Comparison of ENCODE assay signal across 16 cellular contexts in the genomic region with DNA sequence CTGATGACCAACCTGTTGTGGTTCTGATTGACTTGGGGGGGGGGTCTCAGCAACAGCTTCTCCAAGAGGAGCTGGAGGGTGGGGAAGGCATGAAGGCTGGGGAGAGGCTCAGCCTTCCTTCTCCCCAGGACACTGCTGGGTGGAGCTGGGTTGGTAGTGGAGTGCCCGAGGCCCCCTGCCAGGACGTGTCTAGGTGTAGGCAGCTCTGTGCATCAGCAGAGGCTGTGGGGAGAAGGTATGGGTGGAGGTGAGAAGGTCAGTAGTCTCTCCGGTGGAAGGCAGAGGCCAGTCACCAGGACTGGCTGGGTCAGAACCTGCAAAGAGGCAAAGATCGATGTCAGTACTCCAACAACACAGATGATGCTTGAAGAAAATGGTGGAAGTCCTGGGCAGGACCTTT. TPM values are rescaled to one million over a fixed set of nuclear protein-coding genes. Genes with fewer than 3 reads are reported as not detected.
DNase-seq lines count a peak whose midpoint lies in the region; ATAC-seq and TF ChIP-seq lines count a peak whose summit lies in the region.
"Had no signal": no experiment of that assay in that cellular context is flagged by ENCODE, and none has a peak within 500 bp of the region (broad histone marks: within the 10 kb centered on the region; RNA-seq: fewer than 3 reads in every experiment).

No MANE protein-coding gene starts in this region.

- H3K9me3 Mint-ChIP-seq in stimulated activated memory B cell treated with anti-CD40 and anti-IgM and Interleukin-4, amounts not matched to agents 10 μg/mL and 1 μg/mL and 100 μg/mL, for 72 hours = no peaks in the 10 kb centered on the region
- H3K9me3 Mint-ChIP-seq: CD4-positive, alpha-beta T cell had no signal

- H3K9ac ChIP-seq in neuronal stem cell (ENCODE audit: low read depth, low read length, poor library complexity) = no peak overlapping the region

- H3K36me3 ChIP-seq in HEK293 (ENCODE audit: control insufficient read depth in 2 of 2, insufficient read depth in 1 of 2, low read length in 2 of 2) = peaks cover 0 to 37% of the 10 kb centered on the region in 2 experiments; a peak in 1 of 3 replicates
- no peaks in the 10 kb centered on the region for H3K36me3 ChIP-seq in neuronal stem cell (replicated peaks in 1 of 2; ENCODE audit: control insufficient read depth in 2 of 2, insufficient read depth in 2 of 2, low read length in 2 of 2)

- peaks cover 50% of the 10 kb centered on the region for H3K4me1 Mint-ChIP-seq in stimulated activated memory B cell treated with anti-CD40 and anti-IgM and Interleukin-4, amounts not matched to agents 10 μg/mL and 1 μg/mL and 100 μg/mL, for 72 hours

- H3K27ac ChIP-seq in HEK293 (ENCODE audit: extremely low read depth, low read depth, low read length) (no peak overlapping the region), neuronal stem cell (replicated peaks; ENCODE audit: low read length) (no peak overlapping the region)

- H3K27me3 ChIP-seq in neuronal stem cell (ENCODE audit: control insufficient read depth in 3 of 3, insufficient read depth in 3 of 3, low read depth in 1 of 3, low read length in 3 of 3) = peaks cover 14 to 50% (median 33%) of the 10 kb centered on the region in 3 experiments

- H4K91ac ChIP-seq in neuronal stem cell (ENCODE audit: low read depth, low read length, poor library complexity) = no peak overlapping the region

- H2BK120ac ChIP-seq in neuronal stem cell (ENCODE audit: low read depth, low read length) = no peak overlapping the region

- H3K4ac ChIP-seq in neuronal stem cell (ENCODE audit: low read length) = no peak overlapping the region

- no peak for TF ChIP-seq CTCF in GM10266 (IDR thresholded peaks at IDR 0.05; ENCODE audit: control insufficient read depth, insufficient read depth, low read depth, missing control alignments)
- no peak for TF ChIP-seq CTCF in HEK293 (tag by site-specific recombination; IDR thresholded peaks at IDR 0.05)

- POLR2A ChIA-PET in HEK293 (lab: Yijun Ruan, JAX) = no interaction called here

- DNase-seq in GM10266 (ENCODE audit: extremely low spot score) = peak; percentile 15
- DNase-seq in neuronal stem cell (ENCODE audit: low spot score) = no peak
- DNase-seq in GM19238 (ENCODE audit: insufficient read length, low spot score) = no peak
- no peak for DNase-seq in H4 (ENCODE audit: low spot score)
- DNase-seq: C1 segment of cervical spinal cord; CD4-positive, alpha-beta T cell; DMS153; DMS79 treated with DMSO at 0.1 percent for 48 hours; EL; GOT3; HCEC 1CT had no signal

- no peak overlapping the region for H2BK12ac ChIP-seq in neuronal stem cell (ENCODE audit: low read length)

- H2AK5ac ChIP-seq in neuronal stem cell (ENCODE audit: low read depth, low read length) = peak overlapping the region; percentile 63

- H3K14ac ChIP-seq in neuronal stem cell (ENCODE audit: low read length) = no peak overlapping the region

- no peak overlapping the region for H3K4me3 Mint-ChIP-seq in stimulated activated memory B cell treated with anti-CD40 and anti-IgM and Interleukin-4, amounts not matched to agents 10 μg/mL and 1 μg/mL and 100 μg/mL, for 72 hours
- H3K4me3 Mint-ChIP-seq: CD4-positive, alpha-beta T cell had no signal

- no peaks in the 10 kb centered on the region for H3K9me3 ChIP-seq in HEK293 (ENCODE audit: control insufficient read depth, insufficient read depth, low read depth, low read length)
- H3K9me3 ChIP-seq in neuronal stem cell (replicated peaks in 1 of 2; ENCODE audit: control insufficient read depth in 2 of 2, insufficient read depth in 1 of 2, low read depth in 1 of 2, low read length in 2 of 2) = peaks cover 4 to 8% of the 10 kb centered on the region in 2 donors

- no peak overlapping the region for H2BK5ac ChIP-seq in neuronal stem cell (ENCODE audit: low read length)

- H3K23ac ChIP-seq in neuronal stem cell (ENCODE audit: low read depth, low read length, poor library complexity) = no peak overlapping the region

- H3K18ac ChIP-seq in neuronal stem cell (ENCODE audit: low read length) = peak overlapping the region; percentile 31

- no peak overlapping the region for H4K8ac ChIP-seq in neuronal stem cell (ENCODE audit: low read depth, low read length)

- no peak overlapping the region for H3K4me3 ChIP-seq in HEK293 (ENCODE audit: low read depth, low read length)
- no peak overlapping the region for H3K4me3 ChIP-seq in neuronal stem cell (ENCODE audit: low read length in 2 of 2)
- H3K4me3 ChIP-seq: K562 had no signal

- peaks cover 18% of the 10 kb centered on the region for H3K36me3 Mint-ChIP-seq in stimulated activated memory B cell treated with anti-CD40 and anti-IgM and Interleukin-4, amounts not matched to agents 10 μg/mL and 1 μg/mL and 100 μg/mL, for 72 hours

- H3K27me3 Mint-ChIP-seq in stimulated activated memory B cell treated with anti-CD40 and anti-IgM and Interleukin-4, amounts not matched to agents 10 μg/mL and 1 μg/mL and 100 μg/mL, for 72 hours = peaks cover 15% of the 10 kb centered on the region

- H2AFZ ChIP-seq in neuronal stem cell (ENCODE audit: low read length) = no peak overlapping the region

- no peak for ATAC-seq in stimulated activated memory B cell treated with anti-CD40 and anti-IgM and Interleukin-4, amounts not matched to agents 10 μg/mL and 1 μg/mL and 100 μg/mL, for 72 hours
- ATAC-seq in GM21529 (IDR thresholded peaks at IDR 0.05; ENCODE audit: unreplicated experiment) = no peak
- ATAC-seq: K562 had no signal

- H3K27ac Mint-ChIP-seq in stimulated activated memory B cell treated with anti-CD40 and anti-IgM and Interleukin-4, amounts not matched to agents 10 μg/mL and 1 μg/mL and 100 μg/mL, for 72 hours = peak overlapping the region; percentile 56
- H3K27ac Mint-ChIP-seq: B cell; CD4-positive, alpha-beta T cell had no signal

- CTCF ChIA-PET in HEK293 (lab: Yijun Ruan, JAX) = interaction anchor here (0.6 to 0.8 kb wide), 2 partner anchors 14 to 30 kb away, joined by 3 to 5 read pairs; a partner anchor contains a TSS

- H3K4me1 ChIP-seq in HEK293 (ENCODE audit: control insufficient read depth, insufficient read depth, low read length) (no peaks in the 10 kb centered on the region), neuronal stem cell (ENCODE audit: control insufficient read depth in 2 of 2, insufficient read depth in 1 of 2, low read depth in 1 of 2, low read length in 2 of 2) (peaks cover 0 to 4% of the 10 kb centered on the region in 2 donors)

- H3K79me1 ChIP-seq in neuronal stem cell (ENCODE audit: low read depth, low read length) = no peaks in the 10 kb centered on the region

- no peak overlapping the region for H3K4me2 ChIP-seq in neuronal stem cell (ENCODE audit: insufficient read depth, low read length, poor library complexity, severe bottlenecking)

- no CpG with 5 or more reads among the region's 4 CpGs for WGBS in neuronal stem cell (ENCODE audit: extremely low coverage in 2 of 2, insufficient read length in 2 of 2, insufficient replicate concordance in 1 of 2), 2 donors

- no peak overlapping the region for H2BK15ac ChIP-seq in neuronal stem cell (ENCODE audit: low read length)

TF ChIP-seq in HEK293, 187 proteins besides CTCF, POLR2A, EP300 and RAD21:
- peak; percentile 33; the same call in 1 of the 2 replicates for TF ChIP-seq ZNF394 (tag by site-specific recombination; IDR thresholded peaks at IDR 0.05; ENCODE audit: borderline replicate concordance)
- TF ChIP-seq, protein P1, sequence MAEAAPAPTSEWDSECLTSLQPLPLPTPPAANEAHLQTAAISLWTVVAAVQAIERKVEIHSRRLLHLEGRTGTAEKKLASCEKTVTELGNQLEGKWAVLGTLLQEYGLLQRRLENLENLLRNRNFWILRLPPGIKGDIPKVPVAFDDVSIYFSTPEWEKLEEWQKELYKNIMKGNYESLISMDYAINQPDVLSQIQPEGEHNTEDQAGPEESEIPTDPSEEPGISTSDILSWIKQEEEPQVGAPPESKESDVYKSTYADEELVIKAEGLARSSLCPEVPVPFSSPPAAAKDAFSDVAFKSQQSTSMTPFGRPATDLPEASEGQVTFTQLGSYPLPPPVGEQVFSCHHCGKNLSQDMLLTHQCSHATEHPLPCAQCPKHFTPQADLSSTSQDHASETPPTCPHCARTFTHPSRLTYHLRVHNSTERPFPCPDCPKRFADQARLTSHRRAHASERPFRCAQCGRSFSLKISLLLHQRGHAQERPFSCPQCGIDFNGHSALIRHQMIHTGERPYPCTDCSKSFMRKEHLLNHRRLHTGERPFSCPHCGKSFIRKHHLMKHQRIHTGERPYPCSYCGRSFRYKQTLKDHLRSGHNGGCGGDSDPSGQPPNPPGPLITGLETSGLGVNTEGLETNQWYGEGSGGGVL (tag by site-specific recombination; IDR thresholded peaks at IDR 0.05) = no peak

RNA-seq across cellular contexts. Expression of a gene that starts 3.9 kb away (rescaled TPM):
- not detected for polyA plus RNA-seq in neuronal stem cell (2013, experiment 1 of 2)
- 0.04 TPM for polyA plus RNA-seq in neuronal stem cell (2013, experiment 2 of 2)
- total RNA-seq in H4 (2014; rRNA removed; shearing (Covaris generic)) = not detected in 2 replicates
- total RNA-seq: CD4-positive, alpha-beta T cell; K562 had no signal
- polyA plus RNA-seq: K562 had no signal

RNA-seq across cellular contexts. Expression of a gene that starts 13.9 kb away (rescaled TPM):
- 8.9 TPM for polyA plus RNA-seq in neuronal stem cell (2013, experiment 1 of 2)
- 8.5 TPM for polyA plus RNA-seq in neuronal stem cell (2013, experiment 2 of 2)
- 18.7 and 19.3 TPM in 2 replicates for total RNA-seq in H4 (2014; rRNA removed; shearing (Covaris generic))

RNA-seq across cellular contexts. Expression of a gene that starts 38.7 kb away (rescaled TPM):
- 12.5 TPM for polyA plus RNA-seq in neuronal stem cell (2013, experiment 1 of 2)
- polyA plus RNA-seq in neuronal stem cell (2013, experiment 2 of 2) = 13.0 TPM
- total RNA-seq in H4 (2014; rRNA removed; shearing (Covaris generic)) = 26.5 and 47.2 TPM in 2 replicates

RNA-seq across cellular contexts. Expression of a gene that starts 43.5 kb away (rescaled TPM):
- 1.8 TPM for polyA plus RNA-seq in neuronal stem cell (2013, experiment 1 of 2)
- polyA plus RNA-seq in neuronal stem cell (2013, experiment 2 of 2) = 2.2 TPM
- total RNA-seq in H4 (2014; rRNA removed; shearing (Covaris generic)) = not detected in 2 replicates
- total RNA-seq: K562 had no signal
- polyA plus RNA-seq: K562 had no signal
